In the genomic region with DNA sequence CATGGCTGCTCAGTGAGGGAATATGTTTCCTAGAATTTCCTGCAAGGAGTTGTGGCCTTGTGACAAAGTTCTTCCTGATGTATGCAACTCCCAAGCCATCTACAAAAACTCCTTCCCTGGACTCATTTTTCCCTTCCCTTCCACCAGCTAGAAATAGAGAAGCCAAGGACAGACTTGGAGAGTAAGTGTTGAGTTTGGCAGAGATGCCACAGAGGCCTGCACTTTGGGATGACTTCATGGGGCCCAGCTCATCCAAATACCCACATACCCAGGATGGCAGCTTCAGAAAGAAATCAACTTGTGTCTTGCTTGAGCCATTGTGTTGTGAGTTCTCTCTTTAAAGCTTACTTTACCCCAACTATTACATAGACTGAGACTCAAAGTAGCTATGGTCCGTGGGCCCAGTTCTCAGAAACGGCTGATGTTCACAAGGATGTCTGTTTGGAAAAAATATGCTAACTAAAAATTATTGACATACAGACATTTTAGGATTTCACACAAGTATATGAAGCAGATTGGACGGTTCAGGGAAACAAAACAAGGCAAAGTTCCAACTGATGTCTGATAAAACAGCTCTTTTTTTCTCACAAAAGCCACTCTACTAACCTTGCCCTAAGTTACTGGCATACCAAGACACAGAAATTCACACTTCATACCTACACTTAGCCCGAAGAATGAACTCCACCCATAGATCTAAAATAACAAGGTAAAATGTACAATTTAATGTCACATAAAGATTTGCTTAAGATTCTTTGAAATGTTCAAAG, we compare ENCODE assay signal across 1 cellular context.
TF ChIP-seq lines count a peak whose summit lies in the region.

No MANE protein-coding gene starts in this region.

TF ChIP-seq in SK-N-SH treated with all-trans-retinoic acid at 6 μM for 48 hours, 23 proteins besides CTCF, POLR2A, EP300 and RAD21 (continued from another document):
- TF ChIP-seq, protein P1, sequence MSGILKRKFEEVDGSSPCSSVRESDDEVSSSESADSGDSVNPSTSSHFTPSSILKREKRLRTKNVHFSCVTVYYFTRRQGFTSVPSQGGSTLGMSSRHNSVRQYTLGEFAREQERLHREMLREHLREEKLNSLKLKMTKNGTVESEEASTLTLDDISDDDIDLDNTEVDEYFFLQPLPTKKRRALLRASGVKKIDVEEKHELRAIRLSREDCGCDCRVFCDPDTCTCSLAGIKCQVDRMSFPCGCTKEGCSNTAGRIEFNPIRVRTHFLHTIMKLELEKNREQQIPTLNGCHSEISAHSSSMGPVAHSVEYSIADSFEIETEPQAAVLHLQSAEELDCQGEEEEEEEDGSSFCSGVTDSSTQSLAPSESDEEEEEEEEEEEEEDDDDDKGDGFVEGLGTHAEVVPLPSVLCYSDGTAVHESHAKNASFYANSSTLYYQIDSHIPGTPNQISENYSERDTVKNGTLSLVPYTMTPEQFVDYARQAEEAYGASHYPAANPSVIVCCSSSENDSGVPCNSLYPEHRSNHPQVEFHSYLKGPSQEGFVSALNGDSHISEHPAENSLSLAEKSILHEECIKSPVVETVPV (CRISPR knock-in tag; IDR thresholded peaks at IDR 0.05), result no peak
- TF ChIP-seq OSR1 (CRISPR knock-in tag; IDR thresholded peaks at IDR 0.05) (no peak), TOX (CRISPR knock-in tag; IDR thresholded peaks at IDR 0.05; ENCODE audit: borderline replicate concordance) (no peak), CSDC2 (CRISPR knock-in tag; IDR thresholded peaks at IDR 0.05) (no peak), TCF4 (CRISPR knock-in tag; IDR thresholded peaks at IDR 0.05; ENCODE audit: borderline replicate concordance) (no peak), ARNTL (CRISPR knock-in tag; IDR thresholded peaks at IDR 0.05; ENCODE audit: borderline replicate concordance, low read depth) (no peak)
- TF ChIP-seq, protein P2, sequence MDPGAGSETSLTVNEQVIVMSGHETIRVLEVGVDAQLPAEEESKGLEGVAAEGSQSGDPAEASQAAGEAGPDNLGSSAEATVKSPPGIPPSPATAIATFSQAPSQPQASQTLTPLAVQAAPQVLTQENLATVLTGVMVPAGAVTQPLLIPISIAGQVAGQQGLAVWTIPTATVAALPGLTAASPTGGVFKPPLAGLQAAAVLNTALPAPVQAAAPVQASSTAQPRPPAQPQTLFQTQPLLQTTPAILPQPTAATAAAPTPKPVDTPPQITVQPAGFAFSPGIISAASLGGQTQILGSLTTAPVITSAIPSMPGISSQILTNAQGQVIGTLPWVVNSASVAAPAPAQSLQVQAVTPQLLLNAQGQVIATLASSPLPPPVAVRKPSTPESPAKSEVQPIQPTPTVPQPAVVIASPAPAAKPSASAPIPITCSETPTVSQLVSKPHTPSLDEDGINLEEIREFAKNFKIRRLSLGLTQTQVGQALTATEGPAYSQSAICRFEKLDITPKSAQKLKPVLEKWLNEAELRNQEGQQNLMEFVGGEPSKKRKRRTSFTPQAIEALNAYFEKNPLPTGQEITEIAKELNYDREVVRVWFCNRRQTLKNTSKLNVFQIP (CRISPR knock-in tag; IDR thresholded peaks at IDR 0.05; ENCODE audit: borderline replicate concordance, low read depth), result no peak
